In the genomic region with DNA sequence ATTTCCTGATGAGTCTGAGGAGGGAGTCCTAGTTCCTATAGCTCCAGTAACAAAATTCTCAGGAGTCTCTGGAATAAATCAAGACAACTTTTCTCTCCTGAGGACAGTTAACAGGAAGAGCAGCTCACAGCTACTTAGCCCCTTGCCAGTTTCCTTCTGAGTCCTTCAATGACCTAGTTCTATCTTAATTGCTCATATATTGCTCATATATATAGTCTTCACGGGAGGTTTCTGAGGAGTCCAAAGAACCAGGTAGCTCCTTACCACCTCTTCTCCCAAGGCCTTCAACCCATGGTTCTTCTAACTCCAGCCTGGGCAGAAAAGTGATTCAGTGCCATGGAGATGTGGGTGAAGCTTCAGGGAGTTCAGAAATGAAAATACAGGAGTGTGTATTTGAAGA, we compare ENCODE assay signal across 19 cellular contexts. TPM values are rescaled to one million over a fixed set of nuclear protein-coding genes. Genes with fewer than 3 reads are reported as not detected.
DNase-seq lines count a peak whose midpoint lies in the region; ATAC-seq and TF ChIP-seq lines count a peak whose summit lies in the region.
"Had no signal": no experiment of that assay in that cellular context is flagged by ENCODE, and none has a peak within 500 bp of the region (broad histone marks: within the 10 kb centered on the region; RNA-seq: fewer than 3 reads in every experiment).

No MANE protein-coding gene starts in this region.

- no peaks in the 10 kb centered on the region for H3K9me2 ChIP-seq in OCI-LY7 (ENCODE audit: insufficient read depth, low read length)

- intact Hi-C loops in CD4-positive, alpha-beta memory T cell (cut with micrococcal nuclease) = no loop called here
- intact Hi-C loops in left ventricle myocardium superior (cut with micrococcal nuclease) (no loop called here), OCI-LY7 (cut with micrococcal nuclease; ENCODE audit: unreplicated experiment) (no loop called here)

- no peaks in the 10 kb centered on the region for H3K27me3 Mint-ChIP-seq in activated T-cell treated with anti-CD3 and anti-CD28 coated beads, Interleukin-2, amount 50 U/mL, for 24 hours
- no peaks in the 10 kb centered on the region for H3K27me3 Mint-ChIP-seq in CD4-positive, alpha-beta memory T cell
- no peaks in the 10 kb centered on the region for H3K27me3 Mint-ChIP-seq in activated T-cell treated with anti-CD3 and anti-CD28 coated beads, Interleukin-2, amount 50 U/mL, for 72 hours (ENCODE audit: low read depth)
- no peaks in the 10 kb centered on the region for H3K27me3 Mint-ChIP-seq in effector memory CD8-positive, alpha-beta T cell

- CTCF ChIA-PET in CD4-positive, alpha-beta memory T cell (lab: Charles Lee; ENCODE audit: partially characterized antibody) = interaction anchor here (1.6 to 37.2 kb wide), 4 partner anchors 4 to 41 kb away, joined by 6 to 1669 read pairs (median 594); a partner anchor contains a TSS
- CTCF ChIA-PET in OCI-LY7 (lab: Charles Lee; ENCODE audit: unreplicated experiment) = no interaction called here

- H3K4me1 Mint-ChIP-seq in activated T-cell treated with anti-CD3 and anti-CD28 coated beads, Interleukin-2, amount 50 U/mL, for 24 hours (ENCODE audit: low read depth) = peaks cover 87% of the 10 kb centered on the region
- H3K4me1 Mint-ChIP-seq in CD4-positive, alpha-beta memory T cell = peaks cover 69 to 94% (median 85%) of the 10 kb centered on the region in 4 donors
- H3K4me1 Mint-ChIP-seq in activated T-cell treated with anti-CD3 and anti-CD28 coated beads, Interleukin-2, amount 50 U/mL, for 72 hours (ENCODE audit: low read depth) = peaks cover 73% of the 10 kb centered on the region
- peaks cover 70 to 72% of the 10 kb centered on the region in 2 donors for H3K4me1 Mint-ChIP-seq in effector memory CD8-positive, alpha-beta T cell (ENCODE audit: low read depth in 2 of 2)

- no TSS peak for BruUV-seq in OCI-LY7 (replicated peaks; lab: Mats Ljungman, UMichigan)

- H2AFZ ChIP-seq in OCI-LY7 (ENCODE audit: low read length) = no peak overlapping the region

- H3K36me3 ChIP-seq in CD4-positive, alpha-beta memory T cell (ENCODE audit: insufficient read depth, low read length) = no peaks in the 10 kb centered on the region
- peaks cover 16% of the 10 kb centered on the region; the same call in 1 of the 2 replicates for H3K36me3 ChIP-seq in OCI-LY7 (ENCODE audit: insufficient read depth, low read length)

- H3K4me1 ChIP-seq in CD4-positive, alpha-beta memory T cell (ENCODE audit: insufficient read depth, low read length) = peaks cover 92% of the 10 kb centered on the region
- peaks cover 2% of the 10 kb centered on the region for H3K4me1 ChIP-seq in OCI-LY7 (ENCODE audit: insufficient read depth, low read length, poor library complexity, severe bottlenecking)

- no peaks in the 10 kb centered on the region for H4K20me1 ChIP-seq in OCI-LY7 (ENCODE audit: insufficient read depth, low read length)

- peak overlapping the region; percentile 26 for H3K4me3 ChIP-seq in CD4-positive, alpha-beta memory T cell (ENCODE audit: low read length in 2 of 2)
- H3K4me3 ChIP-seq in OCI-LY7 (ENCODE audit: low read depth, low read length, poor library complexity, severe bottlenecking) = no peak overlapping the region
- H3K4me3 ChIP-seq: K562 had no signal

- DNase-seq in activated T-cell treated with anti-CD3 and anti-CD28 coated beads, Interleukin-2, amount 50 U/mL, for 24 hours = no peak
- DNase-seq in activated T-cell treated with anti-CD3 and anti-CD28 coated beads for 4 hours = no peak
- DNase-seq in CD4-positive, alpha-beta memory T cell = no peak
- DNase-seq in activated T-cell treated with anti-CD3 and anti-CD28 coated beads, Interleukin-2, amount 50 U/mL, for 72 hours = no peak
- no peak for DNase-seq in effector memory CD8-positive, alpha-beta T cell
- no peak for DNase-seq in left ventricle myocardium superior
- no peak for DNase-seq in OCI-LY7 (ENCODE audit: low spot score)
- no peak for DNase-seq in A172 (ENCODE audit: low spot score)
- DNase-seq: C1 segment of cervical spinal cord, EL, GOT3, MV-4-11, NCI-H1417, NCI-H187 treated with DMSO at 0.1 percent for 48 hours, NCI-H446, NCI-H748 treated with DMSO at 0.1 percent for 48 hours, RPMI8226 had no signal

- no peak overlapping the region for H3K4me2 ChIP-seq in OCI-LY7 (ENCODE audit: low read length)

- peak overlapping the region; percentile 48 for H3K27ac ChIP-seq in CD4-positive, alpha-beta memory T cell (ENCODE audit: low read depth, low read length)
- no peak overlapping the region for H3K27ac ChIP-seq in OCI-LY7 (ENCODE audit: low read depth, low read length, poor library complexity, severe bottlenecking)

- ATAC-seq in activated T-cell treated with anti-CD3 and anti-CD28 coated beads, Interleukin-2, amount 50 U/mL, for 72 hours (replicated peaks in 1 of 2) = peak; percentile 54 to 70
- ATAC-seq in effector memory CD8-positive, alpha-beta T cell (replicated peaks) = no peak
- ATAC-seq in left ventricle myocardium superior = no peak
- ATAC-seq: K562 had no signal

- H3K79me2 ChIP-seq in OCI-LY7 (ENCODE audit: insufficient read depth, low read depth, low read length) = no peaks in the 10 kb centered on the region

- H3K4me3 Mint-ChIP-seq in activated T-cell treated with anti-CD3 and anti-CD28 coated beads, Interleukin-2, amount 50 U/mL, for 24 hours = no peak overlapping the region
- H3K4me3 Mint-ChIP-seq in CD4-positive, alpha-beta memory T cell = peak overlapping the region; percentile 65 to 93 (median 82)
- peak overlapping the region; percentile 7 to 39 for H3K4me3 Mint-ChIP-seq in activated T-cell treated with anti-CD3 and anti-CD28 coated beads, Interleukin-2, amount 50 U/mL, for 72 hours
- H3K4me3 Mint-ChIP-seq in effector memory CD8-positive, alpha-beta T cell = peak overlapping the region; percentile 32 to 34

- no peak for TF ChIP-seq CTCF in OCI-LY7 (conservative IDR thresholded peaks at IDR 0.05; ENCODE audit: low read length)

- no peaks in the 10 kb centered on the region for H3K27me3 ChIP-seq in CD4-positive, alpha-beta memory T cell (ENCODE audit: insufficient read depth, low read length)

- no peaks in the 10 kb centered on the region for H3K9me3 Mint-ChIP-seq in activated T-cell treated with anti-CD3 and anti-CD28 coated beads, Interleukin-2, amount 50 U/mL, for 24 hours
- H3K9me3 Mint-ChIP-seq in CD4-positive, alpha-beta memory T cell = peaks cover 0 to 4% (median 0%) of the 10 kb centered on the region in 8 donors
- H3K9me3 Mint-ChIP-seq in activated T-cell treated with anti-CD3 and anti-CD28 coated beads, Interleukin-2, amount 50 U/mL, for 72 hours = no peaks in the 10 kb centered on the region
- no peaks in the 10 kb centered on the region for H3K9me3 Mint-ChIP-seq in effector memory CD8-positive, alpha-beta T cell

- H3K36me3 Mint-ChIP-seq in activated T-cell treated with anti-CD3 and anti-CD28 coated beads, Interleukin-2, amount 50 U/mL, for 24 hours (ENCODE audit: low read depth) = peaks cover 15% of the 10 kb centered on the region
- H3K36me3 Mint-ChIP-seq in CD4-positive, alpha-beta memory T cell = peaks cover 21 to 31% of the 10 kb centered on the region in 2 donors
- H3K36me3 Mint-ChIP-seq in activated T-cell treated with anti-CD3 and anti-CD28 coated beads, Interleukin-2, amount 50 U/mL, for 72 hours (ENCODE audit: insufficient read depth in 2 of 2) = peaks cover 0 to 2% of the 10 kb centered on the region in 2 donors
- peaks cover 2% of the 10 kb centered on the region for H3K36me3 Mint-ChIP-seq in effector memory CD8-positive, alpha-beta T cell (ENCODE audit: insufficient read depth)

- no peaks in the 10 kb centered on the region for H3K9me3 ChIP-seq in CD4-positive, alpha-beta memory T cell (ENCODE audit: control insufficient read depth in 1 of 2, low read length in 2 of 2)
- no peaks in the 10 kb centered on the region for H3K9me3 ChIP-seq in OCI-LY7 (ENCODE audit: low read length)

- H3K27ac Mint-ChIP-seq in activated T-cell treated with anti-CD3 and anti-CD28 coated beads, Interleukin-2, amount 50 U/mL, for 24 hours = peak overlapping the region; percentile 90
- H3K27ac Mint-ChIP-seq in CD4-positive, alpha-beta memory T cell = peak overlapping the region; percentile 84 to 99 (median 90)
- H3K27ac Mint-ChIP-seq in activated T-cell treated with anti-CD3 and anti-CD28 coated beads, Interleukin-2, amount 50 U/mL, for 72 hours = peak overlapping the region; percentile 48
- H3K27ac Mint-ChIP-seq in effector memory CD8-positive, alpha-beta T cell = peak overlapping the region; percentile 59 to 64

- POLR2A ChIA-PET in CD4-positive, alpha-beta memory T cell (lab: Charles Lee; ENCODE audit: partially characterized antibody) = interaction anchor here (1.3 to 23.6 kb wide), 6 partner anchors 5 to 80 kb away, joined by 6 to 438 read pairs (median 249); a partner anchor contains a TSS
- POLR2A ChIA-PET in OCI-LY7 (lab: Charles Lee) = interaction anchor here (0.5 to 1.2 kb wide), 4 partner anchors 9 to 649 kb away, joined by 3 to 7 read pairs (median 4); no protein-coding TSS in a partner anchor

RNA-seq across cellular contexts. Expression of a gene that starts 4.6 kb away (rescaled TPM):
- 10 to 100 TPM; 28.1 to 29.3 TPM for total RNA-seq in CD4-positive, alpha-beta memory T cell
- polyA plus RNA-seq in CD4-positive, alpha-beta memory T cell = 10 to 100 TPM in 1 of 2 donors, 1 to 10 TPM in 1; 6.4 to 19.8 TPM
- 1 to 10 TPM; 2.1 to 2.6 TPM for total RNA-seq in activated T-cell treated with anti-CD3 and anti-CD28 coated beads, Interleukin-2, amount 50 U/mL, for 72 hours
- total RNA-seq in left ventricle myocardium superior = 18.4 TPM
- total RNA-seq in OCI-LY7 (2014; rRNA removed; shearing (Covaris generic)) = 0.16 and 0.33 TPM in 2 replicates
- 0.15 and 0.17 TPM in 2 replicates for total RNA-seq in OCI-LY7 (2022)
- 0.10 TPM in 1 of 2 replicates, not detected in the other for total RNA-seq in A172 (2014; rRNA removed; shearing (Covaris generic))

RNA-seq across cellular contexts. Expression of a gene that starts 11.1 kb away (rescaled TPM):
- total RNA-seq in CD4-positive, alpha-beta memory T cell = 10 to 100 TPM; 40.7 to 41.6 TPM
- 10 to 100 TPM; 13.6 to 17.1 TPM for polyA plus RNA-seq in CD4-positive, alpha-beta memory T cell
- total RNA-seq in activated T-cell treated with anti-CD3 and anti-CD28 coated beads, Interleukin-2, amount 50 U/mL, for 72 hours = 10 to 100 TPM; 15.8 to 16.5 TPM
- total RNA-seq in left ventricle myocardium superior (4.3 TPM), OCI-LY7 (2022) (10.5 and 11.3 TPM in 2 replicates)
- 5.8 and 6.2 TPM in 2 replicates for total RNA-seq in OCI-LY7 (2014; rRNA removed; shearing (Covaris generic))
- 5.4 and 5.7 TPM in 2 replicates for total RNA-seq in A172 (2014; rRNA removed; shearing (Covaris generic))

RNA-seq across cellular contexts. Expression of a gene that starts 21.3 kb away (rescaled TPM):
- total RNA-seq in CD4-positive, alpha-beta memory T cell = 1 to 10 TPM; 7.4 to 9.0 TPM
- polyA plus RNA-seq in CD4-positive, alpha-beta memory T cell = 1 to 10 TPM; 1.9 to 6.9 TPM
- total RNA-seq in activated T-cell treated with anti-CD3 and anti-CD28 coated beads, Interleukin-2, amount 50 U/mL, for 72 hours = 10 to 100 TPM; 11.9 to 13.3 TPM
- total RNA-seq in left ventricle myocardium superior = 3.4 TPM
- 6.5 and 13.1 TPM in 2 replicates for total RNA-seq in OCI-LY7 (2014; rRNA removed; shearing (Covaris generic))
- 8.2 and 9.6 TPM in 2 replicates for total RNA-seq in OCI-LY7 (2022)
- 3.0 and 5.4 TPM in 2 replicates for total RNA-seq in A172 (2014; rRNA removed; shearing (Covaris generic))

RNA-seq across cellular contexts. Expression of a gene that starts 34.7 kb away (rescaled TPM):
- total RNA-seq in CD4-positive, alpha-beta memory T cell = under 1 TPM in 1 of 2 experiments, not detected in 1; 0.53 TPM
- under 1 TPM; 0.35 to 0.84 TPM for polyA plus RNA-seq in CD4-positive, alpha-beta memory T cell
- not detected for total RNA-seq in activated T-cell treated with anti-CD3 and anti-CD28 coated beads, Interleukin-2, amount 50 U/mL, for 72 hours
- total RNA-seq in left ventricle myocardium superior (0.07 TPM), OCI-LY7 (2022) (not detected in 2 replicates)
- not detected in 2 replicates for total RNA-seq in OCI-LY7 (2014; rRNA removed; shearing (Covaris generic))
- not detected in 2 replicates for total RNA-seq in A172 (2014; rRNA removed; shearing (Covaris generic))
- total RNA-seq: A673 had no signal

RNA-seq across cellular contexts. Expression of a gene that starts 38.6 kb away (rescaled TPM):
- not detected for total RNA-seq in CD4-positive, alpha-beta memory T cell
- not detected for polyA plus RNA-seq in CD4-positive, alpha-beta memory T cell
- under 1 TPM; 0.10 to 0.37 TPM for total RNA-seq in activated T-cell treated with anti-CD3 and anti-CD28 coated beads, Interleukin-2, amount 50 U/mL, for 72 hours
- total RNA-seq in left ventricle myocardium superior (30.4 TPM), OCI-LY7 (2022) (not detected in 2 replicates)
- not detected in 2 replicates for total RNA-seq in OCI-LY7 (2014; rRNA removed; shearing (Covaris generic))
- 0.24 TPM in 1 of 2 replicates, not detected in the other for total RNA-seq in A172 (2014; rRNA removed; shearing (Covaris generic))

Comparison
In these comparisons a context has a peak if more than half of its experiments do, and no peak if none do; other contexts are left out.
1. ATAC-seq: peak in activated T-cell treated with anti-CD3 and anti-CD28 coated beads, Interleukin-2, amount 50 U/mL, for 72 hours (2 of 2); none in effector memory CD8-positive, alpha-beta T cell (single experiment) and left ventricle myocardium superior (single experiment).
2. Peak in every context shown above with its lines, with median percentiles within 50 percentile points of each other: H3K27ac Mint-ChIP-seq.